In the genomic region with DNA sequence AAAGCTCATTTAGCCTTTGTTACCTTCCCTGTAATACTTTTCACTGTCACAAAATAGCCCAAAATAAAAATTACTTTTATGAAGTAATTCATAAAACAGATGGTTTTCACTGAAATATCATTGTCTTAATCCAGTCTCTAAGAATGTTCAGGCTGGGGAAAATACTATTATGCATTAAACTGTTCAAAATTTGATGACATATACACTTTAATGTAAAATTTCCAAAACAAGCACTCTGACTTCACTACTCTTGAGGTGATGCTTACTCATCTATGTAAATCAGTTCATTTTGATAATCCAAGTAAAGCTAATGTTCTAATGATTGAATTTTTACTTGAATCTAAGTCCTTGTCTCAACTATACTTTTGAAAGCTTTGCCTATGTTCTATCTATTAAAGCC, we compare ENCODE assay signal across 32 cellular contexts.
"Had no signal": no experiment of that assay in that cellular context is flagged by ENCODE, and none has a peak within 500 bp of the region (broad histone marks: within the 10 kb centered on the region; RNA-seq: fewer than 3 reads in every experiment).

No MANE protein-coding gene starts in this region.

- H3K9me3 Mint-ChIP-seq: activated CD4-positive, alpha-beta memory T cell treated with anti-CD3 and anti-CD28 coated beads for 36 hours; activated CD4-positive, alpha-beta T cell treated with anti-CD3 and anti-CD28 coated beads, Interleukin-2, amount 10 ng/mL, durations not matched to agents 24 days and 14 days; activated naive CD8-positive, alpha-beta T cell treated with anti-CD3 and anti-CD28 coated beads for 36 hours; activated naive CD8-positive, alpha-beta T cell treated with anti-CD3 and anti-CD28 coated beads, Interleukin-2, amount 50 U/mL, for 24 hours; activated T-cell treated with anti-CD3 and anti-CD28 coated beads, Interleukin-2, amount 50 U/mL, for 24 hours; activated T-cell treated with anti-CD3 and anti-CD28 coated beads, Interleukin-2, amount 50 U/mL, for 72 hours; T-helper 2 cell treated with Interferon-gamma antibody and Interleukin-4, amounts not matched to agents 5 μg/mL and 100 μg/mL, for 36 hours had no signal

- H3K27me3 Mint-ChIP-seq: activated CD4-positive, alpha-beta memory T cell treated with anti-CD3 and anti-CD28 coated beads for 36 hours; activated CD4-positive, alpha-beta T cell treated with anti-CD3 and anti-CD28 coated beads for 36 hours; activated CD4-positive, alpha-beta T cell treated with anti-CD3 and anti-CD28 coated beads, Interleukin-2, amount 10 ng/mL, durations not matched to agents 24 days and 14 days; activated naive CD8-positive, alpha-beta T cell treated with anti-CD3 and anti-CD28 coated beads for 36 hours; activated naive CD8-positive, alpha-beta T cell treated with anti-CD3 and anti-CD28 coated beads, Interleukin-2, amount 50 U/mL, for 24 hours; activated T-cell treated with anti-CD3 and anti-CD28 coated beads, Interleukin-2, amount 50 U/mL, for 24 hours; T-helper 17 cell had no signal

- DNase-seq: activated CD4-positive, alpha-beta memory T cell treated with anti-CD3 and anti-CD28 coated beads for 36 hours; activated CD4-positive, alpha-beta T cell treated with anti-CD3 and anti-CD28 coated beads for 36 hours; activated CD4-positive, alpha-beta T cell treated with anti-CD3 and anti-CD28 coated beads, Interleukin-2, amount 10 ng/mL, durations not matched to agents 24 days and 14 days; activated CD4-positive, CD25-positive, alpha-beta regulatory T cell; activated CD4-positive, CD25-positive, alpha-beta regulatory T cell treated with anti-CD3 and anti-CD28 coated beads, Interleukin-2, amount 50 U/mL, for 72 hours; activated CD8-positive, alpha-beta memory T cell treated with anti-CD3 and anti-CD28 coated beads, Interleukin-2, amount 50 U/mL, for 48 hours; activated gamma-delta T cell; activated naive CD4-positive, alpha-beta T cell treated with anti-CD3 and anti-CD28 coated beads, Interleukin-2, amount 50 U/mL, for 16 hours; activated naive CD4-positive, alpha-beta T cell treated with Interleukin-2 at 50 U/mL for 16 hours; activated naive CD8-positive, alpha-beta T cell treated with anti-CD3 and anti-CD28 coated beads for 36 hours; activated naive CD8-positive, alpha-beta T cell treated with anti-CD3 and anti-CD28 coated beads, Interleukin-2, amount 50 U/mL, for 24 hours; activated T-cell treated with anti-CD3 and anti-CD28 coated beads for 4 hours; activated T-cell treated with anti-CD3 and anti-CD28 coated beads, Interleukin-2, amount 50 U/mL, for 24 hours; activated T-cell treated with anti-CD3 and anti-CD28 coated beads, Interleukin-2, amount 50 U/mL, for 72 hours; adrenal gland; amygdala; aorta; body of pancreas; caudate nucleus; colonic mucosa; effector CD8-positive, alpha-beta T cell; foreskin fibroblast; head of caudate nucleus; T-helper 1 cell; T-helper 17 cell; T1000 had no signal

- FAIRE-seq: endometrium, endothelial cell of umbilical vein, frontal cortex had no signal

- H3K4me3 Mint-ChIP-seq: activated CD4-positive, alpha-beta memory T cell treated with anti-CD3 and anti-CD28 coated beads for 36 hours; activated CD4-positive, alpha-beta T cell treated with anti-CD3 and anti-CD28 coated beads for 36 hours; activated CD4-positive, alpha-beta T cell treated with anti-CD3 and anti-CD28 coated beads, Interleukin-2, amount 10 ng/mL, durations not matched to agents 24 days and 14 days; activated naive CD8-positive, alpha-beta T cell treated with anti-CD3 and anti-CD28 coated beads for 36 hours; activated naive CD8-positive, alpha-beta T cell treated with anti-CD3 and anti-CD28 coated beads, Interleukin-2, amount 50 U/mL, for 24 hours; activated T-cell treated with anti-CD3 and anti-CD28 coated beads, Interleukin-2, amount 50 U/mL, for 24 hours; activated T-cell treated with anti-CD3 and anti-CD28 coated beads, Interleukin-2, amount 50 U/mL, for 72 hours; T-helper 2 cell treated with Interferon-gamma antibody and Interleukin-4, amounts not matched to agents 5 μg/mL and 100 μg/mL, for 36 hours had no signal

- ATAC-seq: activated CD4-positive, alpha-beta T cell treated with anti-CD3 and anti-CD28 coated beads for 36 hours; activated naive CD8-positive, alpha-beta T cell treated with anti-CD3 and anti-CD28 coated beads, Interleukin-2, amount 50 U/mL, for 24 hours; activated T-cell treated with anti-CD3 and anti-CD28 coated beads, Interleukin-2, amount 50 U/mL, for 72 hours; body of pancreas; esophagus mucosa; T-helper 17 cell had no signal

- H3K27ac ChIP-seq: adrenal gland, body of pancreas, colonic mucosa, epithelial cell of prostate had no signal

- H3K4me3 ChIP-seq: adrenal gland, body of pancreas, colonic mucosa had no signal

- H3K9me3 ChIP-seq: adrenal gland, body of pancreas, colonic mucosa had no signal

- H3K27ac Mint-ChIP-seq: activated CD4-positive, alpha-beta memory T cell treated with anti-CD3 and anti-CD28 coated beads for 36 hours; activated CD4-positive, alpha-beta T cell treated with anti-CD3 and anti-CD28 coated beads for 36 hours; activated CD4-positive, alpha-beta T cell treated with anti-CD3 and anti-CD28 coated beads, Interleukin-2, amount 10 ng/mL, durations not matched to agents 24 days and 14 days; activated naive CD8-positive, alpha-beta T cell treated with anti-CD3 and anti-CD28 coated beads for 36 hours; activated naive CD8-positive, alpha-beta T cell treated with anti-CD3 and anti-CD28 coated beads, Interleukin-2, amount 50 U/mL, for 24 hours; activated T-cell treated with anti-CD3 and anti-CD28 coated beads, Interleukin-2, amount 50 U/mL, for 24 hours; activated T-cell treated with anti-CD3 and anti-CD28 coated beads, Interleukin-2, amount 50 U/mL, for 72 hours; T-helper 17 cell; T-helper 2 cell treated with Interferon-gamma antibody and Interleukin-4, amounts not matched to agents 5 μg/mL and 100 μg/mL, for 36 hours had no signal
